In genomic region chr9:98607787-98608186, GRCh38 we compare ENCODE assay signal across 15 cellular contexts.
DNase-seq lines count a peak whose midpoint lies in the region; ATAC-seq and TF ChIP-seq lines count a peak whose summit lies in the region.
"Had no signal": no experiment of that assay in that cellular context is flagged by ENCODE, and none has a peak within 500 bp of the region (broad histone marks: within the 10 kb centered on the region; RNA-seq: fewer than 3 reads in every experiment).

No MANE protein-coding gene starts in this region.

- H3K36me3 Mint-ChIP-seq in HFFc6 (ENCODE audit: low read depth): no peaks in the 10 kb centered on the region

- H3K4me3 Mint-ChIP-seq in HFFc6: peak overlapping the region; percentile 62
- H3K4me3 Mint-ChIP-seq: activated naive CD4-positive, alpha-beta T cell treated with anti-CD3 and anti-CD28 coated beads for 36 hours; central memory CD8-positive, alpha-beta T cell had no signal

- peak overlapping the region; percentile 27 for H3K4me3 ChIP-seq in ACC112 (ENCODE audit: low read depth, low read length)

- no peaks in the 10 kb centered on the region for H3K36me3 ChIP-seq in ACC112 (ENCODE audit: insufficient read depth, low read length)

- peaks cover 6% of the 10 kb centered on the region for H3K27me3 Mint-ChIP-seq in HFFc6 (ENCODE audit: insufficient read depth)

- no peak for TF ChIP-seq CTCF in HFFc6 (IDR thresholded peaks at IDR 0.05)

- peaks cover 30% of the 10 kb centered on the region for H3K4me1 Mint-ChIP-seq in HFFc6 (ENCODE audit: low read depth)
- H3K4me1 Mint-ChIP-seq: central memory CD8-positive, alpha-beta T cell had no signal

- no peak for ATAC-seq in GM19324 (IDR thresholded peaks at IDR 0.05; ENCODE audit: low FRiP score, unreplicated experiment)

- H2AFZ ChIP-seq in ACC112 (ENCODE audit: low read length, unreplicated experiment): peak overlapping the region; percentile 89

- H3K9me3 Mint-ChIP-seq in HFFc6: no peaks in the 10 kb centered on the region
- H3K9me3 Mint-ChIP-seq: activated naive CD4-positive, alpha-beta T cell treated with anti-CD3 and anti-CD28 coated beads for 36 hours; central memory CD8-positive, alpha-beta T cell had no signal

- peak overlapping the region; percentile 82 for H3K27ac ChIP-seq in ACC112 (ENCODE audit: low read depth, low read length)

- no peaks in the 10 kb centered on the region for H3K79me2 ChIP-seq in ACC112 (ENCODE audit: control insufficient read depth, insufficient read depth, low read length, unreplicated experiment)

- H3K27me3 ChIP-seq in ACC112 (ENCODE audit: insufficient read depth, low read length): no peaks in the 10 kb centered on the region

- H3K4me1 ChIP-seq in ACC112 (ENCODE audit: control insufficient read depth, insufficient read depth, low read length, unreplicated experiment): peaks cover 16% of the 10 kb centered on the region

- peak overlapping the region; percentile 84 for H3K27ac Mint-ChIP-seq in HFFc6
- H3K27ac Mint-ChIP-seq: activated naive CD4-positive, alpha-beta T cell treated with anti-CD3 and anti-CD28 coated beads for 36 hours had no signal

- DNase-seq in HFFc6 (peak; percentile 65), astrocyte of the hippocampus (ENCODE audit: low read depth, low spot score) (peak; percentile 63), glomerular endothelial cell (ENCODE audit: extremely low read depth, low read depth, low spot score) (peak; percentile 81), mesenteric fat pad (ENCODE audit: low spot score) (no peak), pons (ENCODE audit: low spot score) (no peak)
- no peak for DNase-seq in stimulated activated naive CD4-positive, alpha-beta T cell treated with Interleukin-2 at 50 U/mL for 16 hours (lab: John Stamatoyannopoulos, UW)
- DNase-seq: activated CD4-positive, CD25-positive, alpha-beta regulatory T cell; activated CD8-positive, alpha-beta memory T cell treated with anti-CD3 and anti-CD28 coated beads, Interleukin-2, amount 50 U/mL, for 48 hours; activated naive CD4-positive, alpha-beta T cell treated with anti-CD3 and anti-CD28 coated beads for 36 hours; AML-193; NCI-H2029 treated with DMSO at 0.1 percent for 48 hours; NCI-H526 treated with DMSO at 0.1 percent for 48 hours had no signal

Comparison
In these comparisons a context has a peak if more than half of its experiments do, and no peak if none do; other contexts are left out.
1. DNase-seq: peak in HFFc6 (single experiment), astrocyte of the hippocampus (single experiment) and glomerular endothelial cell (single experiment); none in mesenteric fat pad (single experiment), pons (single experiment) and stimulated activated naive CD4-positive, alpha-beta T cell treated with Interleukin-2 at 50 U/mL for 16 hours (single experiment).